Comparison of ENCODE assay signal across 19 cellular contexts in genomic region chr2:236720974-236721600, GRCh38.
DNase-seq lines count a peak whose midpoint lies in the region; ATAC-seq and TF ChIP-seq lines count a peak whose summit lies in the region.
"Had no signal": no experiment of that assay in that cellular context is flagged by ENCODE, and none has a peak within 500 bp of the region (broad histone marks: within the 10 kb centered on the region; RNA-seq: fewer than 3 reads in every experiment).

No MANE protein-coding gene starts in this region.

- POLR2A ChIA-PET in activated CD8-positive, alpha-beta T cell treated with anti-CD3 and anti-CD28 coated beads, Interleukin-2, amount 10 ng/mL, durations not matched to agents 7 days and 5 days (lab: Charles Lee): no interaction called here

- intact Hi-C loops in activated CD4-positive, alpha-beta T cell treated with anti-CD3 and anti-CD28 coated beads, Interleukin-2, amount 10 ng/mL, durations not matched to agents 24 days and 14 days (cut with micrococcal nuclease): no loop called here

- peaks cover 6% of the 10 kb centered on the region for H3K27me3 Mint-ChIP-seq in activated CD8-positive, alpha-beta T cell treated with anti-CD3 and anti-CD28 coated beads, Interleukin-2, amount 10 ng/mL, durations not matched to agents 7 days and 5 days (ENCODE audit: low read depth)
- peaks cover 5% of the 10 kb centered on the region for H3K27me3 Mint-ChIP-seq in activated CD4-positive, alpha-beta T cell treated with anti-CD3 and anti-CD28 coated beads, Interleukin-2, amount 10 ng/mL, durations not matched to agents 24 days and 14 days

- DNase-seq in DMS 273 (lab: John Stamatoyannopoulos, UW; ENCODE audit: unreplicated experiment): peak; percentile 99
- DNase-seq in NCI-H1092 treated with DMSO at 0.1 percent for 48 hours (lab: John Stamatoyannopoulos, UW): peak; percentile 68
- DNase-seq in NCI-H345 (lab: John Stamatoyannopoulos, UW): peak; percentile 82
- peak; percentile 90 for DNase-seq in epithelial cell of esophagus (ENCODE audit: low read depth)
- no peak for DNase-seq in activated CD8-positive, alpha-beta T cell treated with anti-CD3 and anti-CD28 coated beads, Interleukin-2, amount 10 ng/mL, durations not matched to agents 7 days and 5 days
- DNase-seq in activated CD4-positive, alpha-beta T cell treated with anti-CD3 and anti-CD28 coated beads, Interleukin-2, amount 10 ng/mL, durations not matched to agents 24 days and 14 days: no peak
- DNase-seq: activated CD4-positive, alpha-beta T cell treated with anti-CD3 and anti-CD28 coated beads, Interleukin-2, amount 50 U/mL, for 4 hours; activated effector memory CD4-positive, alpha-beta T cell treated with Interleukin-2 at 50 U/mL for 16 hours; CD4-positive, CD25-positive, alpha-beta regulatory T cell; small intestine; stimulated activated naive CD4-positive, alpha-beta T cell; tibial artery; WERI-Rb-1 had no signal

- H3K4me3 ChIP-seq in epithelial cell of esophagus (ENCODE audit: low read length): no peak overlapping the region
- H3K4me3 ChIP-seq: hepatocyte, tibial artery had no signal

- CTCF ChIA-PET in activated CD8-positive, alpha-beta T cell treated with anti-CD3 and anti-CD28 coated beads, Interleukin-2, amount 10 ng/mL, durations not matched to agents 7 days and 5 days (lab: Charles Lee): no interaction called here

- no peaks in the 10 kb centered on the region for H3K36me3 Mint-ChIP-seq in activated CD8-positive, alpha-beta T cell treated with anti-CD3 and anti-CD28 coated beads, Interleukin-2, amount 10 ng/mL, durations not matched to agents 7 days and 5 days (ENCODE audit: low read depth)
- H3K36me3 Mint-ChIP-seq in activated CD4-positive, alpha-beta T cell treated with anti-CD3 and anti-CD28 coated beads, Interleukin-2, amount 10 ng/mL, durations not matched to agents 24 days and 14 days (ENCODE audit: low read depth): no peaks in the 10 kb centered on the region
- H3K36me3 Mint-ChIP-seq: CD4-positive, CD25-positive, alpha-beta regulatory T cell had no signal

- H3K27ac Mint-ChIP-seq in activated CD8-positive, alpha-beta T cell treated with anti-CD3 and anti-CD28 coated beads, Interleukin-2, amount 10 ng/mL, durations not matched to agents 7 days and 5 days: no peak overlapping the region
- H3K27ac Mint-ChIP-seq in activated CD4-positive, alpha-beta T cell treated with anti-CD3 and anti-CD28 coated beads, Interleukin-2, amount 10 ng/mL, durations not matched to agents 24 days and 14 days: no peak overlapping the region
- H3K27ac Mint-ChIP-seq: CD4-positive, CD25-positive, alpha-beta regulatory T cell; dendritic cell treated with granulocyte-macrophage colony-stimulating factor and Interleukin-4, amounts not matched to agents 40 ng/mL and 50 ng/mL, for 4 days; T-helper 2 cell treated with Interferon-gamma antibody and Interleukin-4, amounts not matched to agents 5 μg/mL and 100 μg/mL, for 36 hours had no signal

- no peaks in the 10 kb centered on the region for H3K4me1 Mint-ChIP-seq in activated CD8-positive, alpha-beta T cell treated with anti-CD3 and anti-CD28 coated beads, Interleukin-2, amount 10 ng/mL, durations not matched to agents 7 days and 5 days (ENCODE audit: low read depth)
- H3K4me1 Mint-ChIP-seq in activated CD4-positive, alpha-beta T cell treated with anti-CD3 and anti-CD28 coated beads, Interleukin-2, amount 10 ng/mL, durations not matched to agents 24 days and 14 days: no peaks in the 10 kb centered on the region
- H3K4me1 Mint-ChIP-seq: CD4-positive, CD25-positive, alpha-beta regulatory T cell had no signal

- TF ChIP-seq CTCF in epithelial cell of esophagus (IDR thresholded peaks at IDR 0.05; ENCODE audit: insufficient read depth, low read depth, low read length, missing control alignments): no peak

- no peak for ATAC-seq in activated CD8-positive, alpha-beta T cell treated with anti-CD3 and anti-CD28 coated beads, Interleukin-2, amount 10 ng/mL, durations not matched to agents 7 days and 5 days
- no peak for ATAC-seq in GM19035 (IDR thresholded peaks at IDR 0.05; ENCODE audit: unreplicated experiment)
- ATAC-seq in HG03280 (IDR thresholded peaks at IDR 0.05; ENCODE audit: unreplicated experiment): no peak
- ATAC-seq: Panc1 had no signal

- no peaks in the 10 kb centered on the region for H3K9me3 Mint-ChIP-seq in activated CD8-positive, alpha-beta T cell treated with anti-CD3 and anti-CD28 coated beads, Interleukin-2, amount 10 ng/mL, durations not matched to agents 7 days and 5 days (ENCODE audit: insufficient read depth)
- H3K9me3 Mint-ChIP-seq in activated CD4-positive, alpha-beta T cell treated with anti-CD3 and anti-CD28 coated beads, Interleukin-2, amount 10 ng/mL, durations not matched to agents 24 days and 14 days: no peaks in the 10 kb centered on the region
- H3K9me3 Mint-ChIP-seq: dendritic cell treated with granulocyte-macrophage colony-stimulating factor and Interleukin-4, amounts not matched to agents 40 ng/mL and 50 ng/mL, for 4 days; T-helper 2 cell treated with Interferon-gamma antibody and Interleukin-4, amounts not matched to agents 5 μg/mL and 100 μg/mL, for 36 hours had no signal

- H3K4me3 Mint-ChIP-seq in activated CD8-positive, alpha-beta T cell treated with anti-CD3 and anti-CD28 coated beads, Interleukin-2, amount 10 ng/mL, durations not matched to agents 7 days and 5 days: no peak overlapping the region
- no peak overlapping the region for H3K4me3 Mint-ChIP-seq in activated CD4-positive, alpha-beta T cell treated with anti-CD3 and anti-CD28 coated beads, Interleukin-2, amount 10 ng/mL, durations not matched to agents 24 days and 14 days
- H3K4me3 Mint-ChIP-seq: CD4-positive, CD25-positive, alpha-beta regulatory T cell; dendritic cell treated with granulocyte-macrophage colony-stimulating factor and Interleukin-4, amounts not matched to agents 40 ng/mL and 50 ng/mL, for 4 days; T-helper 2 cell treated with Interferon-gamma antibody and Interleukin-4, amounts not matched to agents 5 μg/mL and 100 μg/mL, for 36 hours had no signal

Comparison
In these comparisons a context has a peak if more than half of its experiments do, and no peak if none do; other contexts are left out.
1. DNase-seq: peak in DMS 273 (single experiment), NCI-H1092 treated with DMSO at 0.1 percent for 48 hours (single experiment), NCI-H345 (single experiment) and epithelial cell of esophagus (single experiment); none in activated CD8-positive, alpha-beta T cell treated with anti-CD3 and anti-CD28 coated beads, Interleukin-2, amount 10 ng/mL, durations not matched to agents 7 days and 5 days (single experiment) and activated CD4-positive, alpha-beta T cell treated with anti-CD3 and anti-CD28 coated beads, Interleukin-2, amount 10 ng/mL, durations not matched to agents 24 days and 14 days (single experiment).